Comparison of ENCODE assay signal across 1 cellular context in the genomic region with DNA sequence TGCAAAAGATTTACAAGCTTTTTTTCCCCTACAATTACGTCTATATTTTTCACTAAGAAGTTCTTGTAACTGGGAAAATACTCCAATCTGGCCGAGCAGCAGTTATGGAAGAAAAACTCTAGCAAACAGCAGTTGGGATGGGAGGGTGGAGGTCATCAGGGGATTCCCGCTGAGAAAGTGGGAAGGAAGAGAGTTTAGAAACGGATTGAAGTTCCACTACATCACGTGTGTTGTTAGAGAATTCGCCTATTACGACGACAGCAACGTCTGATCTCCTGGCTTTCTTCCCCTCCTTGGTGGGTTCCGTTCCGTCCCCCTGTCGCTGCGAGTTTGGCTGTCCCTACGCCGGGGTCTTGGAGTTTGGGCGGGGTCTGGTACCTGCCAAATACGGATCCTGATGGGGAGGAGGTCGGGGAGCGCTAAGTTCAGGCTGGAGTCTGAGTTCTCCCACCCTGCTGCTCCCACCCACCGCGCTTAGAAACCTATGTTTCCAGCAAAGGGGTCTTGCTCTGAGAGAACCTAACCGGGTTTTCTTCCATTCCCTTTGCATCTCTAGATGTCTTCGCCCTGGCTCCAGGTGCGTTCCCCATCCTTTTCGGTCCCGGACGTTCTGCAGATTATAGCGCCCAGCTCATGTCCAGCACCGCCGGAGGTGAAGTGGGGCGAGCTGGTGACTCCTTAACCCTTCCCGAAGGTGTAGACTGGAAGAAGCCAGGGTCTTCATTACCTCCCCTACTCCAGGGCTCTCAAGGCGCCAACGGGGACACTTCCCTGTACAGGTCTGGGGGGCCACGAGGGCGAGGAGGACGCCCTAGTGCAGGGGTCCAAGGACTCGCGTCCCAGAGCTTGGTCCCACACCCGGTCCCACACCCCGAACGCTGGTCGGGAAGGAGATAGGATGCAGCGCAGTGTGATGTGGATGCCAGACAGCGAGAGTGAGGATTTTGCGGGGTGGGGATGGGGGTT.
A peak's percentile ranks its signal among the peaks of the same experiment; 100 is the strongest.
TF ChIP-seq lines count a peak whose summit lies in the region.

No MANE protein-coding gene starts in this region.

TF ChIP-seq in H1, 55 proteins besides CTCF, POLR2A, EP300 and RAD21:
- peak; percentile 59; the same call in 1 of the 2 replicates for TF ChIP-seq SUZ12 (IDR thresholded peaks at IDR 0.05; ENCODE audit: low read length)
- TF ChIP-seq BCL11A (IDR thresholded peaks at IDR 0.05; ENCODE audit: low read depth in 2 of 2, low read length in 2 of 2), result no peak
- no peak for TF ChIP-seq TCF12 (IDR thresholded peaks at IDR 0.05; ENCODE audit: low read depth, low read length)
- peak; percentile 52 for TF ChIP-seq ASH2L (IDR thresholded peaks at IDR 0.05; ENCODE audit: low read length)
- TF ChIP-seq GTF2F1 (IDR thresholded peaks at IDR 0.05; ENCODE audit: borderline replicate concordance, low read depth, low read length), result no peak
- no peak for TF ChIP-seq BACH1 (IDR thresholded peaks at IDR 0.05; ENCODE audit: low read length)
- peak; percentile 3 for TF ChIP-seq KDM4A (IDR thresholded peaks at IDR 0.05; ENCODE audit: low read depth, low read length, severe bottlenecking)
- TF ChIP-seq EZH2 (IDR thresholded peaks at IDR 0.05; ENCODE audit: low read depth, low read length, severe bottlenecking), result peak; percentile 67
- TF ChIP-seq, protein P1, sequence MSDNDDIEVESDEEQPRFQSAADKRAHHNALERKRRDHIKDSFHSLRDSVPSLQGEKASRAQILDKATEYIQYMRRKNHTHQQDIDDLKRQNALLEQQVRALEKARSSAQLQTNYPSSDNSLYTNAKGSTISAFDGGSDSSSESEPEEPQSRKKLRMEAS (IDR thresholded peaks at IDR 0.05), result 0 out of 2 replicates have a peak, but pooled peaks have one; percentile 9
- no peak for TF ChIP-seq FOSL1 (IDR thresholded peaks at IDR 0.05; ENCODE audit: insufficient read depth, low read depth, low read length)
- 0 out of 2 replicates have a peak, but pooled peaks have one; percentile 46 for TF ChIP-seq POLR2AphosphoS5 (IDR thresholded peaks at IDR 0.05; ENCODE audit: low read depth, low read length)
